ENCODE assay signal across 8 cellular contexts in genomic region chr17:7836596-7837374, GRCh38. TPM values are rescaled to one million over a fixed set of nuclear protein-coding genes. Genes with fewer than 3 reads are reported as not detected.
DNase-seq lines count a peak whose midpoint lies in the region; ATAC-seq and TF ChIP-seq lines count a peak whose summit lies in the region.

No MANE protein-coding gene starts in this region.

- H4K20me1 ChIP-seq in BLaER1: peaks cover 31% of the 10 kb centered on the region

- H3K27me3 Mint-ChIP-seq in activated CD4-positive, alpha-beta T cell treated with anti-CD3 and anti-CD28 coated beads, Interleukin-2, amount 10 ng/mL, durations not matched to agents 24 days and 14 days: peaks cover 11% of the 10 kb centered on the region

- peak overlapping the region; percentile 34 for H3K27ac Mint-ChIP-seq in activated CD4-positive, alpha-beta T cell treated with anti-CD3 and anti-CD28 coated beads, Interleukin-2, amount 10 ng/mL, durations not matched to agents 24 days and 14 days

- peaks cover 63% of the 10 kb centered on the region for H3K4me1 Mint-ChIP-seq in activated CD4-positive, alpha-beta T cell treated with anti-CD3 and anti-CD28 coated beads, Interleukin-2, amount 10 ng/mL, durations not matched to agents 24 days and 14 days

- peak overlapping the region; percentile 97 for H3K4me2 ChIP-seq in BLaER1

- peak overlapping the region; percentile 90 for H3K9ac ChIP-seq in BLaER1

- H3K4me3 Mint-ChIP-seq in activated CD4-positive, alpha-beta T cell treated with anti-CD3 and anti-CD28 coated beads, Interleukin-2, amount 10 ng/mL, durations not matched to agents 24 days and 14 days: peak overlapping the region; percentile 87

- no peaks in the 10 kb centered on the region for H3K27me3 ChIP-seq in BLaER1

- H3K4me1 ChIP-seq in BLaER1: peaks cover 53% of the 10 kb centered on the region

- TF ChIP-seq CTCF in lower leg skin (IDR thresholded peaks at IDR 0.05): peak in 1 of 3 donors; percentile 22

- H3K36me3 Mint-ChIP-seq in activated CD4-positive, alpha-beta T cell treated with anti-CD3 and anti-CD28 coated beads, Interleukin-2, amount 10 ng/mL, durations not matched to agents 24 days and 14 days (ENCODE audit: low read depth): peaks cover 16% of the 10 kb centered on the region

- intact Hi-C loops in activated CD4-positive, alpha-beta T cell treated with anti-CD3 and anti-CD28 coated beads, Interleukin-2, amount 10 ng/mL, durations not matched to agents 24 days and 14 days (cut with micrococcal nuclease): loop anchor here (10.0 kb wide), 1 partner anchor 262 kb away; the partner anchor contains the start of gene CD68
- intact Hi-C loops in lower leg skin (cut with DNase I; ENCODE audit: low total_unique reads): no loop called here

- ATAC-seq in GM19328 (IDR thresholded peaks at IDR 0.05; ENCODE audit: unreplicated experiment): no peak

- no peaks in the 10 kb centered on the region for H3K9me3 Mint-ChIP-seq in activated CD4-positive, alpha-beta T cell treated with anti-CD3 and anti-CD28 coated beads, Interleukin-2, amount 10 ng/mL, durations not matched to agents 24 days and 14 days

- 2 to 3% methylated on average over 19 of the region's 19 CpGs for WGBS in lower leg skin, 2 donors

- peak overlapping the region; percentile 96 for H3K27ac ChIP-seq in BLaER1

- no peaks in the 10 kb centered on the region for H3K9me3 ChIP-seq in BLaER1

- H3K4me3 ChIP-seq in BLaER1 (peak overlapping the region; percentile 84), lower leg skin (ENCODE audit: low read depth, poor library complexity, severe bottlenecking) (peak overlapping the region; percentile 37)

- peaks cover 13% of the 10 kb centered on the region for H3K36me3 ChIP-seq in BLaER1

- TF ChIP-seq POLR2A in lower leg skin (IDR thresholded peaks at IDR 0.05): no peak

- DNase-seq in HK-2 (ENCODE audit: unreplicated experiment): peak; percentile 82
- peak; percentile 92 to 96 for DNase-seq in NCI-H526 (lab: John Stamatoyannopoulos, UW)
- DNase-seq in activated CD4-positive, alpha-beta T cell treated with anti-CD3 and anti-CD28 coated beads, Interleukin-2, amount 10 ng/mL, durations not matched to agents 24 days and 14 days: peak; percentile 85
- DNase-seq in effector CD8-positive, alpha-beta T cell (lab: John Stamatoyannopoulos, UW): peak; percentile 56
- peak; percentile 89 to 98 for DNase-seq in lower leg skin (ENCODE audit: low spot score in 2 of 2)
- DNase-seq in stimulated activated CD4-positive, alpha-beta T cell treated with anti-CD3 and anti-CD28 coated beads, Interleukin-4, amount 100 ng/mL, for 24 hours: peak; percentile 74

RNA-seq across cellular contexts. Expression of gene KDM6B, which starts 2.8 kb away (rescaled TPM):
- total RNA-seq in activated CD4-positive, alpha-beta T cell treated with anti-CD3 and anti-CD28 coated beads, Interleukin-2, amount 10 ng/mL, durations not matched to agents 24 days and 14 days: 121 and 128 TPM in 2 replicates
- total RNA-seq in lower leg skin: 10 to 100 TPM; 12.5 to 30.9 (median 18.0) TPM

RNA-seq across cellular contexts. Expression of gene TMEM88, which starts 18.1 kb away (rescaled TPM):
- total RNA-seq in activated CD4-positive, alpha-beta T cell treated with anti-CD3 and anti-CD28 coated beads, Interleukin-2, amount 10 ng/mL, durations not matched to agents 24 days and 14 days: 6.1 and 7.1 TPM in 2 replicates
- 1 to 10 TPM in 3 of 4 donors, under 1 TPM in 1; 0.91 to 5.9 (median 3.4) TPM for total RNA-seq in lower leg skin

RNA-seq across cellular contexts. Expression of gene NAA38, which starts 20.6 kb away (rescaled TPM):
- total RNA-seq in activated CD4-positive, alpha-beta T cell treated with anti-CD3 and anti-CD28 coated beads, Interleukin-2, amount 10 ng/mL, durations not matched to agents 24 days and 14 days: 45.2 and 47.5 TPM in 2 replicates
- total RNA-seq in lower leg skin: 100 to 1,000 TPM in 1 of 4 donors, 10 to 100 TPM in 3; 56.8 to 101 (median 91.3) TPM

RNA-seq across cellular contexts. Expression of gene CYB5D1, which starts 21.0 kb away (rescaled TPM):
- total RNA-seq in activated CD4-positive, alpha-beta T cell treated with anti-CD3 and anti-CD28 coated beads, Interleukin-2, amount 10 ng/mL, durations not matched to agents 24 days and 14 days: 12.7 and 14.0 TPM in 2 replicates
- total RNA-seq in lower leg skin: 10 to 100 TPM in 1 of 4 donors, 1 to 10 TPM in 3; 7.0 to 14.1 (median 9.1) TPM

RNA-seq across cellular contexts. Expression of gene CHD3, which starts 51.8 kb away (rescaled TPM):
- 152 and 158 TPM in 2 replicates for total RNA-seq in activated CD4-positive, alpha-beta T cell treated with anti-CD3 and anti-CD28 coated beads, Interleukin-2, amount 10 ng/mL, durations not matched to agents 24 days and 14 days
- total RNA-seq in lower leg skin: 10 to 100 TPM; 36.8 to 71.1 (median 54.8) TPM
